ENCODE assay signal across 8 cellular contexts in genomic region chr3:138594935-138595259, GRCh38. TPM values are rescaled to one million over a fixed set of nuclear protein-coding genes. Genes with fewer than 3 reads are reported as not detected.
DNase-seq lines count a peak whose midpoint lies in the region; ATAC-seq and TF ChIP-seq lines count a peak whose summit lies in the region.

No MANE protein-coding gene starts in this region.

- no peaks in the 10 kb centered on the region for H3K36me3 ChIP-seq in WERI-Rb-1
- H3K36me3 ChIP-seq in thoracic aorta, result no peaks in the 10 kb centered on the region

- peak overlapping the region; percentile 87 for H3K4me3 Mint-ChIP-seq in activated T-cell treated with anti-CD3 and anti-CD28 coated beads, Interleukin-2, amount 50 U/mL, for 24 hours
- H3K4me3 Mint-ChIP-seq in glutamatergic neuron (ENCODE audit: unreplicated experiment), result peak overlapping the region; percentile 94

- H3K27ac ChIP-seq in WERI-Rb-1 (no peak overlapping the region), thoracic aorta (peak overlapping the region in 1 of 2 donors; percentile 86)

- peaks cover 15% of the 10 kb centered on the region for H3K4me1 Mint-ChIP-seq in activated T-cell treated with anti-CD3 and anti-CD28 coated beads, Interleukin-2, amount 50 U/mL, for 24 hours (ENCODE audit: low read depth)
- no peaks in the 10 kb centered on the region for H3K4me1 Mint-ChIP-seq in glutamatergic neuron (ENCODE audit: low read depth, unreplicated experiment)

- H3K9me3 ChIP-seq in WERI-Rb-1 (ENCODE audit: severe bottlenecking) (no peaks in the 10 kb centered on the region), thoracic aorta (no peaks in the 10 kb centered on the region)

- ATAC-seq in thoracic aorta (ENCODE audit: insufficient number of reproducible peaks, low FRiP score, low read depth), result no peak

- H3K4me3 ChIP-seq in WERI-Rb-1 (ENCODE audit: low read depth, low read length) (peak overlapping the region; percentile 96), thoracic aorta (peak overlapping the region; percentile 82)

- H3K4me1 ChIP-seq in thoracic aorta (ENCODE audit: control insufficient read depth in 1 of 2, low read depth in 2 of 2), result peaks cover 0 to 12% of the 10 kb centered on the region in 2 donors

- no peak for DNase-seq in activated T-cell treated with anti-CD3 and anti-CD28 coated beads, Interleukin-2, amount 50 U/mL, for 24 hours
- DNase-seq in activated T-cell treated with anti-CD3 and anti-CD28 coated beads for 4 hours (no peak), WERI-Rb-1 (no peak), glutamatergic neuron (no peak), thoracic aorta (ENCODE audit: low spot score) (no peak), NCI-H2227 treated with DMSO at 0.1 percent for 48 hours (lab: John Stamatoyannopoulos, UW) (no peak), SHP77 treated with DMSO at 0.1 percent for 48 hours (lab: John Stamatoyannopoulos, UW) (no peak), NCI-H2107 (lab: John Stamatoyannopoulos, UW) (no peak)

- H3K9me3 Mint-ChIP-seq in activated T-cell treated with anti-CD3 and anti-CD28 coated beads, Interleukin-2, amount 50 U/mL, for 24 hours, result no peaks in the 10 kb centered on the region
- H3K9me3 Mint-ChIP-seq in glutamatergic neuron (ENCODE audit: unreplicated experiment), result peaks cover 3% of the 10 kb centered on the region

- TF ChIP-seq CTCF in WERI-Rb-1 (IDR thresholded peaks at IDR 0.05; ENCODE audit: low read depth, low read length) (no peak), glutamatergic neuron (IDR thresholded peaks at IDR 0.05; ENCODE audit: partially characterized antibody, unreplicated experiment) (peak; percentile 60), thoracic aorta (IDR thresholded peaks at IDR 0.05) (no peak)

- H3K27me3 ChIP-seq in WERI-Rb-1 (ENCODE audit: insufficient read depth, low read depth, severe bottlenecking) (no peaks in the 10 kb centered on the region), thoracic aorta (replicated peaks; ENCODE audit: insufficient read depth) (no peaks in the 10 kb centered on the region)

- peak overlapping the region; percentile 97 for H3K27ac Mint-ChIP-seq in activated T-cell treated with anti-CD3 and anti-CD28 coated beads, Interleukin-2, amount 50 U/mL, for 24 hours
- no peak overlapping the region for H3K27ac Mint-ChIP-seq in glutamatergic neuron (ENCODE audit: unreplicated experiment)

- no peaks in the 10 kb centered on the region for H3K27me3 Mint-ChIP-seq in activated T-cell treated with anti-CD3 and anti-CD28 coated beads, Interleukin-2, amount 50 U/mL, for 24 hours
- no peaks in the 10 kb centered on the region for H3K27me3 Mint-ChIP-seq in glutamatergic neuron (ENCODE audit: unreplicated experiment)

- no peaks in the 10 kb centered on the region for H3K36me3 Mint-ChIP-seq in activated T-cell treated with anti-CD3 and anti-CD28 coated beads, Interleukin-2, amount 50 U/mL, for 24 hours (ENCODE audit: low read depth)
- no peaks in the 10 kb centered on the region for H3K36me3 Mint-ChIP-seq in glutamatergic neuron (ENCODE audit: unreplicated experiment)

RNA-seq across cellular contexts. Expression of gene CEP70, which starts 0.8 kb away (rescaled TPM):
- 15.7 TPM for total RNA-seq in glutamatergic neuron (ENCODE audit: unreplicated experiment)
- 10 to 100 TPM; 18.4 to 38.2 TPM for total RNA-seq in thoracic aorta

RNA-seq across cellular contexts. Expression of gene FAIM, which starts 13.7 kb away (rescaled TPM):
- total RNA-seq in glutamatergic neuron (ENCODE audit: unreplicated experiment) (14.7 TPM), thoracic aorta (10 to 100 TPM; 11.1 to 20.6 TPM)
